21 cellular contexts compared by ENCODE assay signal in the genomic region with DNA sequence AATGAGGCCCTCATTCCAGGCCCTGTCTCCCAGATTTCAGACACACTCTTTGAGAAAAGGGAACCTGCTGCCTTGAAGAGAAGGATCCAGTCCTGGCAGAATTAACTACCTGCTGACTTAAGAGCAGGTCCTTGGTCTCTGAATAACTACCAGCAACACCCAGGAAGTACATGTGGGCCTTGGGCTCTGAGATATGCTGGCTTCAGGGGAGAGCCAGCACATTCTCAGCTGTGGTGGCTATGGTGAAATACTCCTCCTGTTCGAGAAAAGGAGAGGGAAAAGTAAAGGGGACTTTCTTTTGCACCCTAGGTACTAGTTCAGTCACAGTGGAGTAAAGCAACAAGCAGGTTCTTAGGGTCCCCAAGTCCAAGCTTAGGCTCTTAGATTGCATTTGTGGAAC.
"Had no signal": no experiment of that assay in that cellular context is flagged by ENCODE, and none has a peak within 500 bp of the region (broad histone marks: within the 10 kb centered on the region; RNA-seq: fewer than 3 reads in every experiment).

No MANE protein-coding gene starts in this region.

- H3K4me3 ChIP-seq: cardiac muscle cell, hepatocyte, left ventricle myocardium inferior, neural progenitor cell, spleen, thoracic aorta, upper lobe of right lung had no signal

- H3K9me3 ChIP-seq: thoracic aorta, upper lobe of right lung had no signal

- H3K27ac Mint-ChIP-seq: activated naive CD8-positive, alpha-beta T cell treated with anti-CD3 and anti-CD28 coated beads for 36 hours; endodermal cell; immature natural killer cell; memory B cell; naive B cell; neural progenitor cell; T-helper 1 cell treated with Interleukin-12 subunit alpha and Interleukin-12 subunit beta and Interleukin-4 antibody, amounts not matched to agents 30 μg/mL and 1 μg/mL, for 36 hours; WTC11 had no signal

- H3K4me1 ChIP-seq: left ventricle myocardium inferior, neural progenitor cell, spleen, upper lobe of right lung had no signal

- H3K27ac ChIP-seq: cardiac muscle cell, hepatocyte, left ventricle myocardium inferior, neural progenitor cell, spleen, thoracic aorta, upper lobe of right lung had no signal

- H3K27me3 Mint-ChIP-seq: activated naive CD8-positive, alpha-beta T cell treated with anti-CD3 and anti-CD28 coated beads for 36 hours had no signal

- ATAC-seq: upper lobe of right lung, WTC11 had no signal

- H3K36me3 ChIP-seq: cardiac muscle cell, left ventricle myocardium inferior, spleen, thoracic aorta, upper lobe of right lung had no signal

- H3K4me1 Mint-ChIP-seq: activated naive CD8-positive, alpha-beta T cell treated with anti-CD3 and anti-CD28 coated beads for 36 hours; immature natural killer cell; memory B cell; naive B cell had no signal

- H3K4me3 Mint-ChIP-seq: activated naive CD8-positive, alpha-beta T cell treated with anti-CD3 and anti-CD28 coated beads for 36 hours; endodermal cell; immature natural killer cell; memory B cell; naive B cell; neural progenitor cell; T-helper 1 cell treated with Interleukin-12 subunit alpha and Interleukin-12 subunit beta and Interleukin-4 antibody, amounts not matched to agents 30 μg/mL and 1 μg/mL, for 36 hours; WTC11 had no signal

- DNase-seq: activated naive CD8-positive, alpha-beta T cell treated with anti-CD3 and anti-CD28 coated beads for 36 hours; activated T-cell treated with anti-CD3 and anti-CD28 coated beads, Interleukin-2, amount 50 U/mL, for 1 hour; amniotic stem cell; cortex of kidney; endodermal cell; immature natural killer cell; kidney glomerular epithelial cell; naive B cell; spleen; stimulated activated CD4-positive, alpha-beta T cell treated with anti-CD3 and anti-CD28 coated beads, Interleukin-4, amount 100 ng/mL, for 1 hour; stimulated activated naive CD4-positive, alpha-beta T cell treated with Interleukin-2 at 50 U/mL for 16 hours; T1000; upper lobe of right lung had no signal

- H3K27me3 ChIP-seq: cardiac muscle cell, hepatocyte, neural progenitor cell, spleen, upper lobe of right lung had no signal

- H3K36me3 Mint-ChIP-seq: memory B cell, neural progenitor cell had no signal
